ENCODE assay signal across 10 cellular contexts in the genomic region with DNA sequence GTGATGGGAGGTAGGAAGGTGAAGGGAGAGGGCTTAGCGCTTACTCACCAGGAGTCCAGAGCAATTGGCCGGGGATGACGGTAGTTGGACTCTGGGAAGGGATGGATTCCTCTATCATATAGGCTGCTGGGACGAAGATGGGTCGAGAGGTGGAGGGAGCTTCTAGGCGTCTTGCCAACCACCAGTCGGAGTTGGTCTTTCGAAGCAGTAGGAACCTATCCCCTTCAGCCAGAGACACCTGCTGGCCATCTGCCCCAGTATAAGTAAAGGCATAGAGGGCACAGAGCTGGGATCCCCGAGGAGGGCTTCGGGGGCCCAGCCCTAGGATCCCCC. TPM values are rescaled to one million over a fixed set of nuclear protein-coding genes. Genes with fewer than 3 reads are reported as not detected.
A peak's percentile ranks its signal among the peaks of the same experiment; 100 is the strongest.
DNase-seq lines count a peak whose midpoint lies in the region; ATAC-seq and TF ChIP-seq lines count a peak whose summit lies in the region.
"Had no signal": no experiment of that assay in that cellular context is flagged by ENCODE, and none has a peak within 500 bp of the region (broad histone marks: within the 10 kb centered on the region; RNA-seq: fewer than 3 reads in every experiment).

No MANE protein-coding gene starts in this region.

- no peaks in the 10 kb centered on the region for H3K9me3 Mint-ChIP-seq in activated naive CD4-positive, alpha-beta T cell treated with anti-CD3 and anti-CD28 coated beads for 36 hours
- peaks cover 2% of the 10 kb centered on the region for H3K9me3 Mint-ChIP-seq in activated naive CD8-positive, alpha-beta T cell treated with anti-CD3 and anti-CD28 coated beads for 36 hours

- no peaks in the 10 kb centered on the region for H3K27me3 Mint-ChIP-seq in activated naive CD4-positive, alpha-beta T cell treated with anti-CD3 and anti-CD28 coated beads for 36 hours (ENCODE audit: low read depth)
- H3K27me3 Mint-ChIP-seq in activated naive CD8-positive, alpha-beta T cell treated with anti-CD3 and anti-CD28 coated beads for 36 hours, result no peaks in the 10 kb centered on the region

- peak overlapping the region; percentile 78 for H3K27ac ChIP-seq in lower lobe of right lung
- H3K27ac ChIP-seq in upper lobe of right lung, result peak overlapping the region; percentile 77

- peaks cover 3% of the 10 kb centered on the region for H3K36me3 ChIP-seq in lower lobe of right lung
- H3K36me3 ChIP-seq in upper lobe of right lung, result peaks cover 4% of the 10 kb centered on the region

- DNase-seq in activated naive CD4-positive, alpha-beta T cell treated with anti-CD3 and anti-CD28 coated beads for 36 hours, result no peak
- no peak for DNase-seq in activated naive CD4-positive, alpha-beta T cell treated with anti-CD3 and anti-CD28 coated beads, Interleukin-2, amount 50 U/mL, for 16 hours
- DNase-seq in activated naive CD8-positive, alpha-beta T cell treated with anti-CD3 and anti-CD28 coated beads for 36 hours, result no peak
- no peak for DNase-seq in lower lobe of right lung
- no peak for DNase-seq in upper lobe of right lung
- no peak for DNase-seq in NCI-H1092 (lab: John Stamatoyannopoulos, UW)
- DNase-seq: NCI-H1092 treated with DMSO at 0.1 percent for 48 hours had no signal

- H3K4me1 ChIP-seq in lower lobe of right lung (peaks cover 37% of the 10 kb centered on the region), upper lobe of right lung (peaks cover 26% of the 10 kb centered on the region)

- CTCF ChIA-PET in activated naive CD4-positive, alpha-beta T cell treated with anti-CD3 and anti-CD28 coated beads for 36 hours (lab: Charles Lee), result interaction anchor here (1.3 to 10.2 kb wide), 2 partner anchors 17 to 162 kb away, joined by 4 to 207 read pairs; a partner anchor contains a TSS

- H3K36me3 Mint-ChIP-seq in activated naive CD4-positive, alpha-beta T cell treated with anti-CD3 and anti-CD28 coated beads for 36 hours (ENCODE audit: low read depth), result peaks cover 53% of the 10 kb centered on the region
- peaks cover 45% of the 10 kb centered on the region for H3K36me3 Mint-ChIP-seq in activated naive CD8-positive, alpha-beta T cell treated with anti-CD3 and anti-CD28 coated beads for 36 hours

- H3K9me3 ChIP-seq in lower lobe of right lung, result no peaks in the 10 kb centered on the region
- no peaks in the 10 kb centered on the region for H3K9me3 ChIP-seq in upper lobe of right lung

- peaks cover 64% of the 10 kb centered on the region for H3K4me1 Mint-ChIP-seq in activated naive CD4-positive, alpha-beta T cell treated with anti-CD3 and anti-CD28 coated beads for 36 hours (ENCODE audit: low read depth)
- H3K4me1 Mint-ChIP-seq in activated naive CD8-positive, alpha-beta T cell treated with anti-CD3 and anti-CD28 coated beads for 36 hours, result peaks cover 58% of the 10 kb centered on the region

- H3K27me3 ChIP-seq in lower lobe of right lung (ENCODE audit: low read depth), result peaks cover 33% of the 10 kb centered on the region
- H3K27me3 ChIP-seq in upper lobe of right lung, result peaks cover 25% of the 10 kb centered on the region

- peak overlapping the region; percentile 84 for H3K4me3 Mint-ChIP-seq in activated naive CD4-positive, alpha-beta T cell treated with anti-CD3 and anti-CD28 coated beads for 36 hours
- H3K4me3 Mint-ChIP-seq in activated naive CD8-positive, alpha-beta T cell treated with anti-CD3 and anti-CD28 coated beads for 36 hours, result peak overlapping the region; percentile 90

- H3K27ac Mint-ChIP-seq in activated naive CD4-positive, alpha-beta T cell treated with anti-CD3 and anti-CD28 coated beads for 36 hours, result peak overlapping the region; percentile 99
- H3K27ac Mint-ChIP-seq in activated naive CD8-positive, alpha-beta T cell treated with anti-CD3 and anti-CD28 coated beads for 36 hours, result peak overlapping the region; percentile 100

- H3K4me3 ChIP-seq in lower lobe of right lung (peak overlapping the region; percentile 57), upper lobe of right lung (peak overlapping the region; percentile 46)

- ATAC-seq in lower lobe of right lung, result no peak
- ATAC-seq in upper lobe of right lung, result no peak
- ATAC-seq in GM21576 (IDR thresholded peaks at IDR 0.05; ENCODE audit: unreplicated experiment), result no peak
- ATAC-seq in GM18520 (IDR thresholded peaks at IDR 0.05; ENCODE audit: unreplicated experiment), result no peak

- intact Hi-C loops in activated naive CD4-positive, alpha-beta T cell treated with anti-CD3 and anti-CD28 coated beads for 36 hours (cut with micrococcal nuclease), result loop anchor here (1.0 to 5.0 kb wide), 6 partner anchors 68 to 842 kb away; a partner anchor contains a TSS
- intact Hi-C loops in lower lobe of right lung (cut with DNase I) (no loop called here), upper lobe of right lung (cut with DNase I) (no loop called here)

- TF ChIP-seq CTCF in lower lobe of right lung (IDR thresholded peaks at IDR 0.05) (no peak), upper lobe of right lung (IDR thresholded peaks at IDR 0.05) (no peak)

RNA-seq across cellular contexts. Expression of a gene that starts 0.7 kb away (rescaled TPM):
- total RNA-seq in activated naive CD4-positive, alpha-beta T cell treated with anti-CD3 and anti-CD28 coated beads for 36 hours, result 10 to 100 TPM; 95.9 to 97.9 TPM
- 100 to 1,000 TPM; 154 to 162 TPM for total RNA-seq in activated naive CD8-positive, alpha-beta T cell treated with anti-CD3 and anti-CD28 coated beads for 36 hours
- total RNA-seq in lower lobe of right lung, result 54.2 TPM
- total RNA-seq in upper lobe of right lung, result 37.7 TPM

RNA-seq across cellular contexts. Expression of a gene that starts 8.9 kb away (rescaled TPM):
- total RNA-seq in activated naive CD4-positive, alpha-beta T cell treated with anti-CD3 and anti-CD28 coated beads for 36 hours, result 100 to 1,000 TPM; 481 to 489 TPM
- 100 to 1,000 TPM; 423 to 460 TPM for total RNA-seq in activated naive CD8-positive, alpha-beta T cell treated with anti-CD3 and anti-CD28 coated beads for 36 hours
- total RNA-seq in lower lobe of right lung, result 131 TPM
- total RNA-seq in upper lobe of right lung, result 141 TPM

RNA-seq across cellular contexts. Expression of a gene that starts 19.4 kb away (rescaled TPM):
- not detected for total RNA-seq in activated naive CD4-positive, alpha-beta T cell treated with anti-CD3 and anti-CD28 coated beads for 36 hours
- under 1 TPM; 0.56 to 0.62 TPM for total RNA-seq in activated naive CD8-positive, alpha-beta T cell treated with anti-CD3 and anti-CD28 coated beads for 36 hours
- total RNA-seq in lower lobe of right lung, result 0.21 TPM
- 1.4 TPM for total RNA-seq in upper lobe of right lung

RNA-seq across cellular contexts. Expression of a gene that starts 23.9 kb away (rescaled TPM):
- 1 to 10 TPM in 1 of 2 experiments, under 1 TPM in 1; 0.81 to 1.0 TPM for total RNA-seq in activated naive CD4-positive, alpha-beta T cell treated with anti-CD3 and anti-CD28 coated beads for 36 hours
- total RNA-seq in activated naive CD8-positive, alpha-beta T cell treated with anti-CD3 and anti-CD28 coated beads for 36 hours, result 1 to 10 TPM; 1.2 to 1.7 TPM
- not detected for total RNA-seq in lower lobe of right lung
- total RNA-seq in upper lobe of right lung, result not detected
- total RNA-seq: subcutaneous adipose tissue had no signal

RNA-seq across cellular contexts. Expression of a gene that starts 41.3 kb away (rescaled TPM):
- total RNA-seq in activated naive CD4-positive, alpha-beta T cell treated with anti-CD3 and anti-CD28 coated beads for 36 hours, result 10 to 100 TPM; 44.6 to 45.6 TPM
- total RNA-seq in activated naive CD8-positive, alpha-beta T cell treated with anti-CD3 and anti-CD28 coated beads for 36 hours, result 10 to 100 TPM; 30.7 to 33.4 TPM
- total RNA-seq in lower lobe of right lung (26.1 TPM), upper lobe of right lung (47.3 TPM)
